In the genomic region with DNA sequence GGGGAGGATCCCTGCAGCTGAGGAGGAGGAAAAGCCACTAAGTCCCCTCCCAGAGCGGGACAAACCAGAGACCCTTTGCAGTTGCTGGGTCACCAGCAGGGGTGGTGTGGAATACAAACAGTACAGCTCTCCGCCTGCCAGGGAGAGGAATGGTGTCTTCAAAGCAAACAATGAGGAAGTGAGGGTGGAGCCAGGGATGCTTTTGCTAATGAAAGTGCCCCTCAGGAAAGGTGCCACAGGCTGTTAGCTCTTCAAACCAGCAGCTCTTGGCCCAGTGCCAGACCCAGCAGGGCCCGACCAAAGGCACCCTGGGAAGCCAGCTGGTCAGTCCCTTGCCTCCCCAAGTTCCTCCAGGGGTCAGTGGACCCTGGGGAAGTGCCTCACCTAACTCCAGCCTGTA, we compare ENCODE assay signal across 10 cellular contexts.
DNase-seq lines count a peak whose midpoint lies in the region; ATAC-seq, FAIRE-seq and TF ChIP-seq lines count a peak whose summit lies in the region.
"Had no signal": no experiment of that assay in that cellular context is flagged by ENCODE, and none has a peak within 500 bp of the region (broad histone marks: within the 10 kb centered on the region; RNA-seq: fewer than 3 reads in every experiment).

No MANE protein-coding gene starts in this region.

- H3K27ac ChIP-seq in astrocyte (ENCODE audit: low read depth, low read length) (no peak overlapping the region), ovary (no peak overlapping the region)

- H3K4me2 ChIP-seq in astrocyte (ENCODE audit: low read length), result no peak overlapping the region

- ATAC-seq in GM18519 (IDR thresholded peaks at IDR 0.05; ENCODE audit: low FRiP score, unreplicated experiment) (no peak), GM21717 (IDR thresholded peaks at IDR 0.05; ENCODE audit: unreplicated experiment) (no peak)
- ATAC-seq: activated T-cell treated with anti-CD3 and anti-CD28 coated beads, Interleukin-2, amount 50 U/mL, for 72 hours had no signal

- no peak for TF ChIP-seq CTCF in GM12865 (IDR thresholded peaks at IDR 0.05; ENCODE audit: insufficient read depth, low read depth, low read length, missing control alignments)
- TF ChIP-seq CTCF in astrocyte (IDR thresholded peaks at IDR 0.05; ENCODE audit: insufficient read depth, low read depth, low read length), result no peak
- TF ChIP-seq CTCF in ovary (IDR thresholded peaks at IDR 0.05), result no peak

- H3K9me3 ChIP-seq in astrocyte (ENCODE audit: insufficient read depth, low read depth, low read length), result no peaks in the 10 kb centered on the region
- no peaks in the 10 kb centered on the region for H3K9me3 ChIP-seq in ovary

- intact Hi-C loops in ovary (cut with DNase I), result no loop called here

- no peaks in the 10 kb centered on the region for H4K20me1 ChIP-seq in astrocyte (ENCODE audit: insufficient read depth, low read length)

- H3K9ac ChIP-seq in astrocyte (ENCODE audit: low read length), result no peak overlapping the region

- no peaks in the 10 kb centered on the region for H3K27me3 ChIP-seq in astrocyte (ENCODE audit: insufficient read depth, low read length)
- H3K27me3 ChIP-seq in ovary, result no peaks in the 10 kb centered on the region

- H3K36me3 ChIP-seq in astrocyte (ENCODE audit: insufficient read depth, low read length) (peaks cover 2% of the 10 kb centered on the region), ovary (no peaks in the 10 kb centered on the region)

- WGBS in ovary, 3 donors, result 53 to 62% (median 58%) methylated on average over 3 of the region's 3 CpGs

- H3K4me1 ChIP-seq in astrocyte (ENCODE audit: insufficient read depth, low read length), result peaks cover 9% of the 10 kb centered on the region
- peaks cover 10% of the 10 kb centered on the region for H3K4me1 ChIP-seq in ovary (ENCODE audit: insufficient read depth)

- H3K79me2 ChIP-seq in astrocyte (ENCODE audit: insufficient read depth, low read length), result no peaks in the 10 kb centered on the region

- no peak for TF ChIP-seq EP300 in ovary (IDR thresholded peaks at IDR 0.05)

- no peaks in the 10 kb centered on the region for H3K9me3 Mint-ChIP-seq in astrocyte (ENCODE audit: unreplicated experiment)
- H3K9me3 Mint-ChIP-seq: activated T-cell treated with anti-CD3 and anti-CD28 coated beads, Interleukin-2, amount 50 U/mL, for 72 hours had no signal

- no peak for TF ChIP-seq POLR2A in ovary (IDR thresholded peaks at IDR 0.05)

- no peak overlapping the region for H3K4me3 Mint-ChIP-seq in astrocyte (ENCODE audit: unreplicated experiment)
- H3K4me3 Mint-ChIP-seq: activated T-cell treated with anti-CD3 and anti-CD28 coated beads, Interleukin-2, amount 50 U/mL, for 72 hours had no signal

- peak overlapping the region; percentile 1 for H3K27ac Mint-ChIP-seq in astrocyte (ENCODE audit: unreplicated experiment)
- H3K27ac Mint-ChIP-seq: activated T-cell treated with anti-CD3 and anti-CD28 coated beads, Interleukin-2, amount 50 U/mL, for 72 hours had no signal

- H3K4me3 ChIP-seq in GM12865 (ENCODE audit: low read depth, low read length), result no peak overlapping the region
- no peak overlapping the region for H3K4me3 ChIP-seq in astrocyte (ENCODE audit: insufficient read depth, low read depth, low read length)
- H3K4me3 ChIP-seq in ovary, result no peak overlapping the region

- no peaks in the 10 kb centered on the region for H3K27me3 Mint-ChIP-seq in astrocyte (ENCODE audit: low read depth, unreplicated experiment)

- no peaks in the 10 kb centered on the region for H3K4me1 Mint-ChIP-seq in astrocyte (ENCODE audit: low read depth, unreplicated experiment)

- peak; percentile 21 for DNase-seq in GM12865 (ENCODE audit: low read depth)
- peak; percentile 93 for DNase-seq in NCI-H146 (lab: John Stamatoyannopoulos, UW)
- DNase-seq in astrocyte (ENCODE audit: low read depth), result no peak
- DNase-seq in ovary, result peak; percentile 9 to 46 (median 24)
- no peak for DNase-seq in superior temporal gyrus (ENCODE audit: extremely low spot score)
- DNase-seq in activated effector memory CD4-positive, alpha-beta T cell treated with anti-CD3 and anti-CD28 coated beads, Interleukin-2, amount 50 U/mL, for 16 hours, result no peak
- DNase-seq: NCI-H1930 had no signal

- FAIRE-seq in astrocyte (lab: Jason Lieb, UNC), result no peak

- peaks cover 7% of the 10 kb centered on the region for H3K36me3 Mint-ChIP-seq in astrocyte (ENCODE audit: low read depth, unreplicated experiment)

- H2AFZ ChIP-seq in astrocyte (ENCODE audit: low read depth, low read length), result no peak overlapping the region

Comparison
In these comparisons a context has a peak if more than half of its experiments do, and no peak if none do; other contexts are left out.
1. DNase-seq: peak in GM12865 (single experiment), NCI-H146 (single experiment) and ovary (5 of 5); none in astrocyte (single experiment), superior temporal gyrus (single experiment) and activated effector memory CD4-positive, alpha-beta T cell treated with anti-CD3 and anti-CD28 coated beads, Interleukin-2, amount 50 U/mL, for 16 hours (single experiment).